1 cellular context compared by ENCODE assay signal in the genomic region with DNA sequence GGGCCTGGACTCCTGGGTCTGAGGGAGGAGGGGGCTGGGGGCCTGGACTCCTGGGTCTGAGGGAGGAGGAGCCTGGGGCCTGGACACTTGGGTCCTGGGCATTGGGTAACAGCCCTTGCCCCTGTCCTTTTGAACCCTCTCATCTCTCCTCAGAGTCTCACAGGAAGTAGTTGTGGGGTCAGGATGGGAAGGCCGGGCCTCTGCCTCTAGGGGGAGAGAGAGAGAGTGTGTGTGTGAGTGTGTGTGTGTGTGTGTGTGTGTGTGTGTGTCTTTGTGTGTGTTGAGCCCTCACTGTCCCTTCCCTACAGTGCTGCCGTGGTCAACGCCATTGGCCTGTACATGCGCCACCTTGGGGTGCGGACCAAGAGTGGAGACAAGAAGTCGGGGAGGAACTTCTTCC.
TF ChIP-seq lines count a peak whose summit lies in the region.

No MANE protein-coding gene starts in this region.

TF ChIP-seq in GM23338, 12 proteins besides CTCF, POLR2A, EP300 and RAD21 (continued from another document):
- TF ChIP-seq, protein P1, sequence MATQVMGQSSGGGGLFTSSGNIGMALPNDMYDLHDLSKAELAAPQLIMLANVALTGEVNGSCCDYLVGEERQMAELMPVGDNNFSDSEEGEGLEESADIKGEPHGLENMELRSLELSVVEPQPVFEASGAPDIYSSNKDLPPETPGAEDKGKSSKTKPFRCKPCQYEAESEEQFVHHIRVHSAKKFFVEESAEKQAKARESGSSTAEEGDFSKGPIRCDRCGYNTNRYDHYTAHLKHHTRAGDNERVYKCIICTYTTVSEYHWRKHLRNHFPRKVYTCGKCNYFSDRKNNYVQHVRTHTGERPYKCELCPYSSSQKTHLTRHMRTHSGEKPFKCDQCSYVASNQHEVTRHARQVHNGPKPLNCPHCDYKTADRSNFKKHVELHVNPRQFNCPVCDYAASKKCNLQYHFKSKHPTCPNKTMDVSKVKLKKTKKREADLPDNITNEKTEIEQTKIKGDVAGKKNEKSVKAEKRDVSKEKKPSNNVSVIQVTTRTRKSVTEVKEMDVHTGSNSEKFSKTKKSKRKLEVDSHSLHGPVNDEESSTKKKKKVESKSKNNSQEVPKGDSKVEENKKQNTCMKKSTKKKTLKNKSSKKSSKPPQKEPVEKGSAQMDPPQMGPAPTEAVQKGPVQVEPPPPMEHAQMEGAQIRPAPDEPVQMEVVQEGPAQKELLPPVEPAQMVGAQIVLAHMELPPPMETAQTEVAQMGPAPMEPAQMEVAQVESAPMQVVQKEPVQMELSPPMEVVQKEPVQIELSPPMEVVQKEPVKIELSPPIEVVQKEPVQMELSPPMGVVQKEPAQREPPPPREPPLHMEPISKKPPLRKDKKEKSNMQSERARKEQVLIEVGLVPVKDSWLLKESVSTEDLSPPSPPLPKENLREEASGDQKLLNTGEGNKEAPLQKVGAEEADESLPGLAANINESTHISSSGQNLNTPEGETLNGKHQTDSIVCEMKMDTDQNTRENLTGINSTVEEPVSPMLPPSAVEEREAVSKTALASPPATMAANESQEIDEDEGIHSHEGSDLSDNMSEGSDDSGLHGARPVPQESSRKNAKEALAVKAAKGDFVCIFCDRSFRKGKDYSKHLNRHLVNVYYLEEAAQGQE (IDR thresholded peaks at IDR 0.05; ENCODE audit: unreplicated experiment), result no peak
- TF ChIP-seq EZH2phosphoT487 (IDR thresholded peaks at IDR 0.05; ENCODE audit: unreplicated experiment), result no peak
- no peak for TF ChIP-seq JUNB (IDR thresholded peaks at IDR 0.05; ENCODE audit: unreplicated experiment)
- no peak for TF ChIP-seq STAT1 (IDR thresholded peaks at IDR 0.05; ENCODE audit: unreplicated experiment)
- TF ChIP-seq NANOG (IDR thresholded peaks at IDR 0.05; ENCODE audit: borderline replicate concordance), result no peak
- TF ChIP-seq EZH2 (IDR thresholded peaks at IDR 0.05; ENCODE audit: low read depth, unreplicated experiment), result no peak
- TF ChIP-seq, protein P2, sequence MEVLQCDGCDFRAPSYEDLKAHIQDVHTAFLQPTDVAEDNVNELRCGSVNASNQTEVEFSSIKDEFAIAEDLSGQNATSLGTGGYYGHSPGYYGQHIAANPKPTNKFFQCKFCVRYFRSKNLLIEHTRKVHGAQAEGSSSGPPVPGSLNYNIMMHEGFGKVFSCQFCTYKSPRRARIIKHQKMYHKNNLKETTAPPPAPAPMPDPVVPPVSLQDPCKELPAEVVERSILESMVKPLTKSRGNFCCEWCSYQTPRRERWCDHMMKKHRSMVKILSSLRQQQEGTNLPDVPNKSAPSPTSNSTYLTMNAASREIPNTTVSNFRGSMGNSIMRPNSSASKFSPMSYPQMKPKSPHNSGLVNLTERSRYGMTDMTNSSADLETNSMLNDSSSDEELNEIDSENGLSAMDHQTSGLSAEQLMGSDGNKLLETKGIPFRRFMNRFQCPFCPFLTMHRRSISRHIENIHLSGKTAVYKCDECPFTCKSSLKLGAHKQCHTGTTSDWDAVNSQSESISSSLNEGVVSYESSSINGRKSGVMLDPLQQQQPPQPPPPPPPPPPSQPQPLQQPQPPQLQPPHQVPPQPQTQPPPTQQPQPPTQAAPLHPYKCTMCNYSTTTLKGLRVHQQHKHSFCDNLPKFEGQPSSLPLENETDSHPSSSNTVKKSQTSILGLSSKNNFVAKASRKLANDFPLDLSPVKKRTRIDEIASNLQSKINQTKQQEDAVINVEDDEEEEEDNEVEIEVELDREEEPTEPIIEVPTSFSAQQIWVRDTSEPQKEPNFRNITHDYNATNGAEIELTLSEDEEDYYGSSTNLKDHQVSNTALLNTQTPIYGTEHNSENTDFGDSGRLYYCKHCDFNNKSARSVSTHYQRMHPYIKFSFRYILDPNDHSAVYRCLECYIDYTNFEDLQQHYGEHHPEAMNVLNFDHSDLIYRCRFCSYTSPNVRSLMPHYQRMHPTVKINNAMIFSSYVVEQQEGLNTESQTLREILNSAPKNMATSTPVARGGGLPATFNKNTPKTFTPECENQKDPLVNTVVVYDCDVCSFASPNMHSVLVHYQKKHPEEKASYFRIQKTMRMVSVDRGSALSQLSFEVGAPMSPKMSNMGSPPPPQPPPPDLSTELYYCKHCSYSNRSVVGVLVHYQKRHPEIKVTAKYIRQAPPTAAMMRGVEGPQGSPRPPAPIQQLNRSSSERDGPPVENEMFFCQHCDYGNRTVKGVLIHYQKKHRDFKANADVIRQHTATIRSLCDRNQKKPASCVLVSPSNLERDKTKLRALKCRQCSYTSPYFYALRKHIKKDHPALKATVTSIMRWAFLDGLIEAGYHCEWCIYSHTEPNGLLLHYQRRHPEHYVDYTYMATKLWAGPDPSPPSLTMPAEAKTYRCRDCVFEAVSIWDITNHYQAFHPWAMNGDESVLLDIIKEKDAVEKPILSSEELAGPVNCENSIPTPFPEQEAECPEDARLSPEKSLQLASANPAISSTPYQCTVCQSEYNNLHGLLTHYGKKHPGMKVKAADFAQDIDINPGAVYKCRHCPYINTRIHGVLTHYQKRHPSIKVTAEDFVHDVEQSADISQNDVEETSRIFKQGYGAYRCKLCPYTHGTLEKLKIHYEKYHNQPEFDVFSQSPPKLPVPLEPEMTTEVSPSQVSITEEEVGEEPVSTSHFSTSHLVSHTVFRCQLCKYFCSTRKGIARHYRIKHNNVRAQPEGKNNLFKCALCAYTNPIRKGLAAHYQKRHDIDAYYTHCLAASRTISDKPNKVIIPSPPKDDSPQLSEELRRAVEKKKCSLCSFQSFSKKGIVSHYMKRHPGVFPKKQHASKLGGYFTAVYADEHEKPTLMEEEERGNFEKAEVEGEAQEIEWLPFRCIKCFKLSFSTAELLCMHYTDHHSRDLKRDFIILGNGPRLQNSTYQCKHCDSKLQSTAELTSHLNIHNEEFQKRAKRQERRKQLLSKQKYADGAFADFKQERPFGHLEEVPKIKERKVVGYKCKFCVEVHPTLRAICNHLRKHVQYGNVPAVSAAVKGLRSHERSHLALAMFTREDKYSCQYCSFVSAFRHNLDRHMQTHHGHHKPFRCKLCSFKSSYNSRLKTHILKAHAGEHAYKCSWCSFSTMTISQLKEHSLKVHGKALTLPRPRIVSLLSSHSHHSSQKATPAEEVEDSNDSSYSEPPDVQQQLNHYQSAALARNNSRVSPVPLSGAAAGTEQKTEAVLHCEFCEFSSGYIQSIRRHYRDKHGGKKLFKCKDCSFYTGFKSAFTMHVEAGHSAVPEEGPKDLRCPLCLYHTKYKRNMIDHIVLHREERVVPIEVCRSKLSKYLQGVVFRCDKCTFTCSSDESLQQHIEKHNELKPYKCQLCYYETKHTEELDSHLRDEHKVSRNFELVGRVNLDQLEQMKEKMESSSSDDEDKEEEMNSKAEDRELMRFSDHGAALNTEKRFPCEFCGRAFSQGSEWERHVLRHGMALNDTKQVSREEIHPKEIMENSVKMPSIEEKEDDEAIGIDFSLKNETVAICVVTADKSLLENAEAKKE (CRISPR knock-in tag; IDR thresholded peaks at IDR 0.05), result no peak
